ENCODE assay signal across 17 cellular contexts in the genomic region with DNA sequence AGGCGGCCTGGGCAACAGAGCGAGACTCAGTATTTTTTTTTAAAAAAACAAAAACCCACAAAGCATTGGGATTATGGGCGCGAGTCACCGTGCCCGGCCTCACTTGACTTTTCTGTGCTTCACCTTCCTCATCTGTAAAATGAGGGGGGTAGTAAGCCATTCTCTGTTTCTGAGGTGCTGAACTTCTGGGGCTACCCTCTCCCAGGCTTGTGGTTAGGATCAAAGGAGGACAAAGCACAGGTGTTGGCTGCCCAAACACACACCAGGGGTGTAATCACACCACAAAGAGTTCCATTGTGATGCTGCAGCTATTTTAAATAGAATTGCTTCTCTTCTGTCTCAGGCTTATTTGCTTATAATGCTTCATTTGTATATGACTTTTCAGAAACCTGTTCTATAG. TPM values are rescaled to one million over a fixed set of nuclear protein-coding genes. Genes with fewer than 3 reads are reported as not detected.
DNase-seq lines count a peak whose midpoint lies in the region; ATAC-seq and TF ChIP-seq lines count a peak whose summit lies in the region.
"Had no signal": no experiment of that assay in that cellular context is flagged by ENCODE, and none has a peak within 500 bp of the region (broad histone marks: within the 10 kb centered on the region; RNA-seq: fewer than 3 reads in every experiment).

No MANE protein-coding gene starts in this region.

- no peaks in the 10 kb centered on the region for H3K4me1 Mint-ChIP-seq in activated T-helper 17 cell treated with anti-CD3 and anti-CD28 coated beads, Interleukin-2, amount 50 U/mL, for 72 hours

- no peaks in the 10 kb centered on the region for H3K79me2 ChIP-seq in SK-N-SH (ENCODE audit: insufficient read depth)
- no peaks in the 10 kb centered on the region for H3K79me2 ChIP-seq in GM23248 (ENCODE audit: insufficient read depth)

- 93% methylated on average over 6 of the region's 6 CpGs for WGBS in SK-N-SH (ENCODE audit: low lambda C conversion rate)
- WGBS in GM23248 (ENCODE audit: low coverage in 1 of 2, low lambda C conversion rate in 2 of 2, missing lambda C conversion rate in 2 of 2), 2 experiments, result 90 to 97% methylated on average over 6 of the region's 6 CpGs
- WGBS in right lobe of liver (ENCODE audit: insufficient coverage, low coverage, low lambda C conversion rate, missing lambda C conversion rate), result 92% methylated on average over 4 of the region's 6 CpGs

- intact Hi-C loops in right lobe of liver (cut with DNase I), result loop anchor here in 1 of 2 donors (10.0 kb wide), 1 partner anchor 365 kb away; no protein-coding TSS in a partner anchor

- H3F3A ChIP-seq in SK-N-SH (replicated peaks; ENCODE audit: insufficient read depth) (peaks cover 4% of the 10 kb centered on the region), GM23248 (ENCODE audit: insufficient read depth) (0 out of 2 replicates have a peak, but pooled peaks cover 7% of the 10 kb centered on the region)

- peaks cover 0 to 4% of the 10 kb centered on the region in 2 experiments for H3K36me3 ChIP-seq in SK-N-SH (replicated peaks in 1 of 2; ENCODE audit: control insufficient read depth in 1 of 2, insufficient read depth in 2 of 2, low read length in 1 of 2)
- no peaks in the 10 kb centered on the region for H3K36me3 ChIP-seq in GM23248 (ENCODE audit: low read depth)
- H3K36me3 ChIP-seq in right lobe of liver, result no peaks in the 10 kb centered on the region
- H3K36me3 ChIP-seq: right atrium auricular region, upper lobe of right lung had no signal

- H3K27ac Mint-ChIP-seq in activated T-helper 17 cell treated with anti-CD3 and anti-CD28 coated beads, Interleukin-2, amount 50 U/mL, for 72 hours, result no peak overlapping the region
- H3K27ac Mint-ChIP-seq: activated CD4-positive, alpha-beta T cell treated with anti-CD3 and anti-CD28 coated beads for 36 hours; activated naive CD4-positive, alpha-beta T cell treated with anti-CD3 and anti-CD28 coated beads for 36 hours; CD8-positive, alpha-beta T cell; immature natural killer cell had no signal

- peak; percentile 59 for ATAC-seq in GM18867 (IDR thresholded peaks at IDR 0.05; ENCODE audit: unreplicated experiment)
- peak; percentile 56 for ATAC-seq in GM21390 (IDR thresholded peaks at IDR 0.05; ENCODE audit: unreplicated experiment)
- peak; percentile 56 for ATAC-seq in HG03095 (IDR thresholded peaks at IDR 0.05; ENCODE audit: unreplicated experiment)
- ATAC-seq in activated T-helper 17 cell treated with anti-CD3 and anti-CD28 coated beads, Interleukin-2, amount 50 U/mL, for 72 hours (replicated peaks), result peak; percentile 24
- ATAC-seq in right lobe of liver, result no peak
- ATAC-seq: activated CD4-positive, alpha-beta T cell treated with anti-CD3 and anti-CD28 coated beads for 36 hours; CD8-positive, alpha-beta T cell; upper lobe of right lung had no signal

- H3K4me2 ChIP-seq in SK-N-SH (no peak overlapping the region), GM23248 (ENCODE audit: unreplicated experiment) (no peak overlapping the region)

- H3K9me3 ChIP-seq in SK-N-SH (no peaks in the 10 kb centered on the region), GM23248 (ENCODE audit: low read depth) (no peaks in the 10 kb centered on the region), right lobe of liver (no peaks in the 10 kb centered on the region)
- H3K9me3 ChIP-seq: esophagus squamous epithelium, right atrium auricular region, SJSA1, upper lobe of right lung had no signal

- H2AFZ ChIP-seq in SK-N-SH (ENCODE audit: low read depth) (no peak overlapping the region), GM23248 (no peak overlapping the region)

- H3K27me3 ChIP-seq in SK-N-SH (ENCODE audit: insufficient read depth) (no peaks in the 10 kb centered on the region), GM23248 (replicated peaks; ENCODE audit: insufficient read depth) (no peaks in the 10 kb centered on the region), right lobe of liver (no peaks in the 10 kb centered on the region)
- H3K27me3 ChIP-seq: right atrium auricular region, SJSA1, upper lobe of right lung had no signal

- no peak overlapping the region for H3K4me3 Mint-ChIP-seq in activated T-helper 17 cell treated with anti-CD3 and anti-CD28 coated beads, Interleukin-2, amount 50 U/mL, for 72 hours
- H3K4me3 Mint-ChIP-seq: activated CD4-positive, alpha-beta T cell treated with anti-CD3 and anti-CD28 coated beads for 36 hours; activated naive CD4-positive, alpha-beta T cell treated with anti-CD3 and anti-CD28 coated beads for 36 hours; CD8-positive, alpha-beta T cell; central memory CD8-positive, alpha-beta T cell; immature natural killer cell had no signal

- H3K9me3 Mint-ChIP-seq in activated T-helper 17 cell treated with anti-CD3 and anti-CD28 coated beads, Interleukin-2, amount 50 U/mL, for 72 hours, result no peaks in the 10 kb centered on the region
- H3K9me3 Mint-ChIP-seq: activated naive CD4-positive, alpha-beta T cell treated with anti-CD3 and anti-CD28 coated beads for 36 hours; CD8-positive, alpha-beta T cell; central memory CD8-positive, alpha-beta T cell had no signal

- H3K27me3 Mint-ChIP-seq in activated T-helper 17 cell treated with anti-CD3 and anti-CD28 coated beads, Interleukin-2, amount 50 U/mL, for 72 hours, result peaks cover 2% of the 10 kb centered on the region
- H3K27me3 Mint-ChIP-seq: activated CD4-positive, alpha-beta T cell treated with anti-CD3 and anti-CD28 coated beads for 36 hours had no signal

- no peaks in the 10 kb centered on the region for H3K9me2 ChIP-seq in SK-N-SH
- no peaks in the 10 kb centered on the region for H3K9me2 ChIP-seq in GM23248 (ENCODE audit: insufficient read depth)

- no peak for TF ChIP-seq CTCF in SK-N-SH (IDR thresholded peaks at IDR 0.05)
- TF ChIP-seq CTCF in right lobe of liver (IDR thresholded peaks at IDR 0.05), result no peak

- CTCF ChIA-PET in SK-N-SH (lab: Yijun Ruan, JAX), result interaction anchor here (0.8 to 2.4 kb wide), 2 partner anchors 14 to 371 kb away, joined by 3 to 5 read pairs; no protein-coding TSS in a partner anchor

- no peak for TF ChIP-seq POLR2A in right lobe of liver (IDR thresholded peaks at IDR 0.05)

- H3K4me1 ChIP-seq in SK-N-SH (ENCODE audit: control insufficient read depth in 1 of 2, insufficient read depth in 2 of 2, low read depth in 1 of 2, low read length in 1 of 2) (peaks cover 0 to 4% of the 10 kb centered on the region in 2 experiments; a peak in 1 of 4 replicates), GM23248 (ENCODE audit: insufficient read depth) (no peaks in the 10 kb centered on the region), right lobe of liver (peaks cover 0 to 10% (median 0%) of the 10 kb centered on the region in 4 donors)

- H4K20me1 ChIP-seq in SK-N-SH (ENCODE audit: insufficient read depth) (no peaks in the 10 kb centered on the region), GM23248 (ENCODE audit: insufficient read depth) (no peaks in the 10 kb centered on the region)

- H3K9ac ChIP-seq in SK-N-SH (no peak overlapping the region), GM23248 (no peak overlapping the region)

- DNase-seq in SK-N-SH (no peak), GM23248 (no peak), right lobe of liver (no peak)
- DNase-seq: activated CD4-positive, alpha-beta T cell treated with anti-CD3 and anti-CD28 coated beads for 36 hours; activated naive CD4-positive, alpha-beta T cell treated with anti-CD3 and anti-CD28 coated beads for 36 hours; CD8-positive, alpha-beta T cell; esophagus squamous epithelium; immature natural killer cell; NCI-H226 had no signal

- in situ Hi-C loops in GM23248 (cut with MboI), result no loop called here

- POLR2A ChIA-PET in SK-N-SH (lab: Yijun Ruan, JAX), result no interaction called here

- no peak for TF ChIP-seq RAD21 in SK-N-SH (IDR thresholded peaks at IDR 0.05; ENCODE audit: low read length)

- H3K27ac ChIP-seq in SK-N-SH (ENCODE audit: low read depth in 2 of 2, low read length in 1 of 2) (no peak overlapping the region), GM23248 (no peak overlapping the region), right lobe of liver (no peak overlapping the region)
- H3K27ac ChIP-seq: esophagus squamous epithelium, right atrium auricular region, SJSA1, upper lobe of right lung had no signal

- no peak for TF ChIP-seq EP300 in SK-N-SH (IDR thresholded peaks at IDR 0.05; ENCODE audit: borderline replicate concordance in 1 of 2, low read depth in 1 of 2, low read length in 1 of 2)

- H3K36me3 Mint-ChIP-seq in activated T-helper 17 cell treated with anti-CD3 and anti-CD28 coated beads, Interleukin-2, amount 50 U/mL, for 72 hours (ENCODE audit: low read depth), result no peaks in the 10 kb centered on the region
- H3K36me3 Mint-ChIP-seq: CD8-positive, alpha-beta T cell had no signal

- H3K4me3 ChIP-seq in SK-N-SH (ENCODE audit: low read depth in 2 of 2, low read length in 1 of 2) (no peak overlapping the region), GM23248 (no peak overlapping the region), right lobe of liver (no peak overlapping the region)
- H3K4me3 ChIP-seq: esophagus squamous epithelium, right atrium auricular region, SJSA1, upper lobe of right lung had no signal

TF ChIP-seq in SK-N-SH, 30 proteins besides CTCF, POLR2A, EP300 and RAD21 (continues in another document):
- no peak for TF ChIP-seq MXI1 (IDR thresholded peaks at IDR 0.05; ENCODE audit: low read depth, low read length)
- TF ChIP-seq, protein P1, sequence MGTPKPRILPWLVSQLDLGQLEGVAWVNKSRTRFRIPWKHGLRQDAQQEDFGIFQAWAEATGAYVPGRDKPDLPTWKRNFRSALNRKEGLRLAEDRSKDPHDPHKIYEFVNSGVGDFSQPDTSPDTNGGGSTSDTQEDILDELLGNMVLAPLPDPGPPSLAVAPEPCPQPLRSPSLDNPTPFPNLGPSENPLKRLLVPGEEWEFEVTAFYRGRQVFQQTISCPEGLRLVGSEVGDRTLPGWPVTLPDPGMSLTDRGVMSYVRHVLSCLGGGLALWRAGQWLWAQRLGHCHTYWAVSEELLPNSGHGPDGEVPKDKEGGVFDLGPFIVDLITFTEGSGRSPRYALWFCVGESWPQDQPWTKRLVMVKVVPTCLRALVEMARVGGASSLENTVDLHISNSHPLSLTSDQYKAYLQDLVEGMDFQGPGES (IDR thresholded peaks at IDR 0.05; ENCODE audit: low read depth, low read length), result no peak

RNA-seq across cellular contexts. Expression of a gene that starts 35.8 kb away (rescaled TPM):
- not detected for total RNA-seq in activated T-helper 17 cell treated with anti-CD3 and anti-CD28 coated beads, Interleukin-2, amount 50 U/mL, for 72 hours
- polyA plus RNA-seq in SK-N-SH (2012; rRNA removed) (0.03 TPM in 1 of 2 replicates, not detected in the other), GM23248 (2016; fragmentation: Nextera tagmentation; extraction: Ambion mirVana) (0.19 and 0.49 TPM in 2 replicates)
- 0.01 TPM in 2 replicates for polyA plus RNA-seq in SK-N-SH (2012; cell fraction: cytosol; rRNA removed)
- polyA plus RNA-seq in SK-N-SH (2012; cell fraction: nucleus; rRNA removed), result 0.07 and 0.08 TPM in 2 replicates
- total RNA-seq in GM23248 (2014; rRNA removed; shearing (Covaris generic)), result 3.4 and 5.6 TPM in 2 replicates
- 10 to 100 TPM in 3 of 6 experiments, 1 to 10 TPM in 2, under 1 TPM in 1; 0.37 to 15.9 (median 9.6) TPM for total RNA-seq in right lobe of liver
- total RNA-seq: activated CD4-positive, alpha-beta T cell treated with anti-CD3 and anti-CD28 coated beads for 36 hours; activated naive CD4-positive, alpha-beta T cell treated with anti-CD3 and anti-CD28 coated beads for 36 hours; CD8-positive, alpha-beta T cell had no signal
- polyA plus RNA-seq: immature natural killer cell had no signal

RNA-seq across cellular contexts. Expression of a gene that starts 57.5 kb away (rescaled TPM):
- total RNA-seq in activated T-helper 17 cell treated with anti-CD3 and anti-CD28 coated beads, Interleukin-2, amount 50 U/mL, for 72 hours, result 10 to 100 TPM; 77.4 to 91.9 TPM
- polyA plus RNA-seq in SK-N-SH (2012; rRNA removed) (37.2 and 40.8 TPM in 2 replicates), GM23248 (2016; fragmentation: Nextera tagmentation; extraction: Ambion mirVana) (105 and 109 TPM in 2 replicates)
- 50.9 and 54.5 TPM in 2 replicates for polyA plus RNA-seq in SK-N-SH (2012; cell fraction: cytosol; rRNA removed)
- polyA plus RNA-seq in SK-N-SH (2012; cell fraction: nucleus; rRNA removed), result 8.4 and 13.9 TPM in 2 replicates
- total RNA-seq in GM23248 (2014; rRNA removed; shearing (Covaris generic)), result 65.7 and 78.5 TPM in 2 replicates
- 10 to 100 TPM; 14.5 to 26.8 (median 18.6) TPM for total RNA-seq in right lobe of liver

Comparison
In these comparisons a context has a peak if more than half of its experiments do, and no peak if none do; other contexts are left out.
1. ATAC-seq: peak in GM18867 (single experiment), GM21390 (single experiment), HG03095 (single experiment) and activated T-helper 17 cell treated with anti-CD3 and anti-CD28 coated beads, Interleukin-2, amount 50 U/mL, for 72 hours (single experiment); none in right lobe of liver (0 of 4).